1 cellular context compared by ENCODE assay signal in genomic region chr13:48242677-48243076, GRCh38.
A peak's percentile ranks its signal among the peaks of the same experiment; 100 is the strongest.
TF ChIP-seq lines count a peak whose summit lies in the region.

No MANE protein-coding gene starts in this region.

TF ChIP-seq in HEK293T, 16 proteins besides CTCF, POLR2A, EP300 and RAD21 (continued from another document):
- peak; percentile 73 for TF ChIP-seq PKNOX1 (IDR thresholded peaks at IDR 0.05)
